10 cellular contexts compared by ENCODE assay signal in genomic region chr1:3598051-3598471, GRCh38. TPM values are rescaled to one million over a fixed set of nuclear protein-coding genes. Genes with fewer than 3 reads are reported as not detected.
DNase-seq lines count a peak whose midpoint lies in the region; ATAC-seq and TF ChIP-seq lines count a peak whose summit lies in the region.
"Had no signal": no experiment of that assay in that cellular context is flagged by ENCODE, and none has a peak within 500 bp of the region (broad histone marks: within the 10 kb centered on the region; RNA-seq: fewer than 3 reads in every experiment).

No MANE protein-coding gene starts in this region.

- no peaks in the 10 kb centered on the region for H3K79me1 ChIP-seq in mesendoderm (ENCODE audit: low read length)

- ATAC-seq in heart left ventricle (peak in 2 of 4 donors; percentile 58 to 75), Right ventricle myocardium inferior (no peak)

- H3K9me3 ChIP-seq in heart left ventricle: no peaks in the 10 kb centered on the region

- H3K4me3 ChIP-seq in heart left ventricle: peak overlapping the region in 8 of 12 donors; percentile 7 to 32 (median 18)
- H3K4me3 ChIP-seq in choroid plexus epithelial cell (ENCODE audit: low read depth, low read length): no peak overlapping the region
- H3K4me3 ChIP-seq in mesendoderm (ENCODE audit: low read length): no peak overlapping the region

- DNase-seq in heart left ventricle (peak in 4 of 5 donors; percentile 54 to 66 (median 64)), Right ventricle myocardium inferior (ENCODE audit: missing footprints) (no peak), choroid plexus epithelial cell (ENCODE audit: low read depth) (peak; percentile 47), mesendoderm (no peak), ureter (ENCODE audit: low spot score) (peak; percentile 65), NCI-H1436 treated with DMSO at 0.1 percent for 48 hours (lab: John Stamatoyannopoulos, UW) (no peak), NCI-H1417 treated with DMSO at 0.1 percent for 48 hours (lab: John Stamatoyannopoulos, UW) (no peak), EL (no peak)
- DNase-seq: SHP77 treated with DMSO at 0.1 percent for 48 hours had no signal

- peak overlapping the region; percentile 80 for H3K23ac ChIP-seq in mesendoderm (ENCODE audit: low read length)

- no peak overlapping the region for H2AK5ac ChIP-seq in mesendoderm (ENCODE audit: low read length)

- 38 to 61% (median 42%) methylated on average over 5 to 25 of the region's 25 CpGs for WGBS in heart left ventricle, 4 donors
- no CpG with 5 or more reads among the region's 25 CpGs for WGBS in mesendoderm (ENCODE audit: extremely low coverage, insufficient coverage, low lambda C conversion rate)

- H3K4ac ChIP-seq in mesendoderm (ENCODE audit: low read depth, low read length): no peak overlapping the region

- H4K8ac ChIP-seq in mesendoderm (ENCODE audit: low read depth, low read length): no peak overlapping the region

- no peak overlapping the region for H3K18ac ChIP-seq in mesendoderm (ENCODE audit: low read length)

- peaks cover 0 to 22% (median 17%) of the 10 kb centered on the region in 12 donors for H3K4me1 ChIP-seq in heart left ventricle
- no peaks in the 10 kb centered on the region for H3K4me1 ChIP-seq in mesendoderm (ENCODE audit: control insufficient read depth, low read depth, low read length)

- TF ChIP-seq CTCF in heart left ventricle (IDR thresholded peaks at IDR 0.05) (no peak), choroid plexus epithelial cell (conservative IDR thresholded peaks at IDR 0.05; ENCODE audit: low read depth, low read length) (no peak)

- H3K27ac ChIP-seq in heart left ventricle: no peak overlapping the region
- H3K27ac ChIP-seq in mesendoderm (ENCODE audit: low read depth, low read length): peak overlapping the region; percentile 33

- H3K27me3 ChIP-seq in heart left ventricle (no peaks in the 10 kb centered on the region), mesendoderm (ENCODE audit: insufficient read depth, low read length, poor library complexity) (no peaks in the 10 kb centered on the region)

- H2BK5ac ChIP-seq in mesendoderm (ENCODE audit: low read length): no peak overlapping the region

- H3K56ac ChIP-seq in mesendoderm (ENCODE audit: low read length): peak overlapping the region; percentile 58

- no peak overlapping the region for H3K9ac ChIP-seq in mesendoderm (ENCODE audit: low read length)

- H3K4me2 ChIP-seq in mesendoderm (ENCODE audit: low read length): no peak overlapping the region

- intact Hi-C loops in heart left ventricle (cut with DNase I) (no loop called here), Right ventricle myocardium inferior (cut with DNase I) (no loop called here)

- no peak overlapping the region for H2BK120ac ChIP-seq in mesendoderm (ENCODE audit: low read depth, low read length)

- H3K36me3 ChIP-seq in heart left ventricle (no peaks in the 10 kb centered on the region), mesendoderm (ENCODE audit: control insufficient read depth, insufficient read depth, low read length) (no peaks in the 10 kb centered on the region)

- no peak overlapping the region for H2BK15ac ChIP-seq in mesendoderm (replicated peaks; ENCODE audit: low read depth)

- H3K79me2 ChIP-seq in mesendoderm (ENCODE audit: control insufficient read depth, insufficient read depth, low read length): no peaks in the 10 kb centered on the region

- TF ChIP-seq POLR2A in heart left ventricle (IDR thresholded peaks at IDR 0.05): no peak

- no peak overlapping the region for H4K5ac ChIP-seq in mesendoderm (ENCODE audit: low read length)

RNA-seq across cellular contexts. Expression of gene MEGF6, which starts 13.2 kb away (rescaled TPM):
- total RNA-seq in heart left ventricle (10 to 100 TPM in 2 of 9 donors, 1 to 10 TPM in 7; 1.9 to 16.2 (median 5.9) TPM), Right ventricle myocardium inferior (7.0 TPM), ureter (22.2 TPM)
- polyA plus RNA-seq in heart left ventricle: 1 to 10 TPM; 2.0 to 4.3 TPM
- 2.2 TPM for polyA plus RNA-seq in mesendoderm (2013, experiment 1 of 2)
- 1.7 TPM for polyA plus RNA-seq in mesendoderm (2013, experiment 2 of 2)

RNA-seq across cellular contexts. Expression of gene TPRG1L, which starts 26.8 kb away (rescaled TPM):
- 10 to 100 TPM; 32.0 to 58.0 (median 48.8) TPM for total RNA-seq in heart left ventricle
- polyA plus RNA-seq in heart left ventricle: 10 to 100 TPM; 24.2 to 48.8 TPM
- total RNA-seq in Right ventricle myocardium inferior: 46.1 TPM
- 13.7 TPM for polyA plus RNA-seq in mesendoderm (2013, experiment 1 of 2)
- 13.4 TPM for polyA plus RNA-seq in mesendoderm (2013, experiment 2 of 2)
- total RNA-seq in ureter: 54.7 TPM

RNA-seq across cellular contexts. Expression of gene WRAP73, which starts 51.8 kb away (rescaled TPM):
- total RNA-seq in heart left ventricle (10 to 100 TPM in 6 of 9 donors, 1 to 10 TPM in 3; 8.5 to 21.6 (median 11.3) TPM), Right ventricle myocardium inferior (14.6 TPM), ureter (18.3 TPM)
- 10 to 100 TPM in 1 of 2 donors, 1 to 10 TPM in 1; 9.3 to 18.0 TPM for polyA plus RNA-seq in heart left ventricle
- 13.8 TPM for polyA plus RNA-seq in mesendoderm (2013, experiment 1 of 2)
- polyA plus RNA-seq in mesendoderm (2013, experiment 2 of 2): 13.7 TPM

RNA-seq across cellular contexts. Expression of gene TP73, which starts 54.3 kb away (rescaled TPM):
- total RNA-seq in heart left ventricle (under 1 TPM in 3 of 9 donors, not detected in 6; 0.15 to 0.53 (median 0.19) TPM), Right ventricle myocardium inferior (0.14 TPM), ureter (3.7 TPM)
- polyA plus RNA-seq in heart left ventricle: under 1 TPM; 0.01 to 0.11 TPM
- 0.73 TPM for polyA plus RNA-seq in mesendoderm (2013, experiment 1 of 2)
- polyA plus RNA-seq in mesendoderm (2013, experiment 2 of 2): 0.73 TPM
- polyA plus RNA-seq: BJ had no signal

Comparison
In these comparisons a context has a peak if more than half of its experiments do, and no peak if none do; other contexts are left out.
1. DNase-seq: peak in heart left ventricle (4 of 5), choroid plexus epithelial cell (single experiment) and ureter (single experiment); none in Right ventricle myocardium inferior (single experiment), mesendoderm (single experiment), NCI-H1436 treated with DMSO at 0.1 percent for 48 hours (single experiment), NCI-H1417 treated with DMSO at 0.1 percent for 48 hours (single experiment) and EL (single experiment).
2. H3K4me3 ChIP-seq: peak in heart left ventricle (8 of 12); none in choroid plexus epithelial cell (single experiment) and mesendoderm (single experiment).